Comparison of ENCODE assay signal across 1 cellular context in genomic region chr17:82297280-82297803, GRCh38.
TF ChIP-seq lines count a peak whose summit lies in the region.

No MANE protein-coding gene starts in this region.

TF ChIP-seq in HEK293, 187 proteins besides CTCF, POLR2A, EP300 and RAD21 (continued from another document):
- 0 out of 2 replicates have a peak, but pooled peaks have one; percentile 11 for TF ChIP-seq ATF2 (tag by site-specific recombination; IDR thresholded peaks at IDR 0.05; ENCODE audit: low read depth)
- peak; percentile 9; the same call in 1 of the 2 replicates for TF ChIP-seq PRDM4 (tag by site-specific recombination; IDR thresholded peaks at IDR 0.05)
- no peak for TF ChIP-seq ZNF555 (tag by site-specific recombination; conservative IDR thresholded peaks at IDR 0.05)
- TF ChIP-seq ZNF514 (tag by site-specific recombination; IDR thresholded peaks at IDR 0.05) = no peak
- peak; percentile 33; the same call in 1 of the 2 replicates for TF ChIP-seq ZIC2 (tag by site-specific recombination; IDR thresholded peaks at IDR 0.05)
- TF ChIP-seq OSR2 (tag by site-specific recombination; IDR thresholded peaks at IDR 0.05) = peak; percentile 57; the same call in 1 of the 2 replicates
- 0 out of 2 replicates have a peak, but pooled peaks have one; percentile 9 for TF ChIP-seq ZNF10 (tag by site-specific recombination; IDR thresholded peaks at IDR 0.05)
- 0 out of 2 replicates have a peak, but pooled peaks have one; percentile 14 for TF ChIP-seq ZNF24 (tag by site-specific recombination; IDR thresholded peaks at IDR 0.05)
- TF ChIP-seq BCL11A (tag by site-specific recombination; IDR thresholded peaks at IDR 0.05; ENCODE audit: low read depth) = 0 out of 2 replicates have a peak, but pooled peaks have one; percentile 14
- no peak for TF ChIP-seq ZNF777 (tag by site-specific recombination; IDR thresholded peaks at IDR 0.05; ENCODE audit: borderline replicate concordance)
